Comparison of ENCODE assay signal across 5 cellular contexts in genomic region chr15:74096753-74097474, GRCh38. TPM values are rescaled to one million over a fixed set of nuclear protein-coding genes. Genes with fewer than 3 reads are reported as not detected.
"Had no signal": no experiment of that assay in that cellular context is flagged by ENCODE, and none has a peak within 500 bp of the region (broad histone marks: within the 10 kb centered on the region; RNA-seq: fewer than 3 reads in every experiment).

No MANE protein-coding gene starts in this region.

RNA-seq across cellular contexts. Expression of gene GOLGA6A, which starts 14.6 kb away (rescaled TPM):
- total RNA-seq: HT-29, HT1080, IMR-90, K562 had no signal
- polyA plus RNA-seq: IgD-negative memory B cell, IMR-90, K562 had no signal

RNA-seq across cellular contexts. Expression of gene ISLR2, which starts 33.5 kb away (rescaled TPM):
- total RNA-seq: HT-29, HT1080, IMR-90, K562 had no signal
- polyA plus RNA-seq: IgD-negative memory B cell, IMR-90, K562 had no signal
